Comparison of ENCODE assay signal across 1 cellular context in the genomic region with DNA sequence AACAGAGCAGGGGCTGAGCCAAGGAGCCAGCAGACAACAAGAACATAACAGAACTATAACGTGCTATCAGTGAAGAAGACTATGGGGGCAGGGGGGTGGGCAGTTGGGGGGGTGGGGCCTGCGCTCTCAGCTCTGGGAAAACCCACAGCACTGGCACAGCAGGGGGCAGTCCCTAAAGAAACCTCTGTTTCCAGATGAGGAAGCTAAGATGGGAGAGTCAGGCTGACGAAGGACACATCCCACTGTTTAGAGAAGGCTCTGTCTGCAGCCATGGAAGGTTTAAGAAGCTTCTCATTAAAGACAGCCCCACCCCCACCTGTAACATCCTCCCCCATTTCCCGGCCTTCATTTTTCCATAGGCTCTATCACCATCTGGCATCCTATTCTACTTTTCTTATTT.
A peak's percentile ranks its signal among the peaks of the same experiment; 100 is the strongest.
TF ChIP-seq lines count a peak whose summit lies in the region.

No MANE protein-coding gene starts in this region.

TF ChIP-seq in K562, 482 proteins besides CTCF, POLR2A, EP300 and RAD21 (continued from another document):
- TF ChIP-seq, protein P1, sequence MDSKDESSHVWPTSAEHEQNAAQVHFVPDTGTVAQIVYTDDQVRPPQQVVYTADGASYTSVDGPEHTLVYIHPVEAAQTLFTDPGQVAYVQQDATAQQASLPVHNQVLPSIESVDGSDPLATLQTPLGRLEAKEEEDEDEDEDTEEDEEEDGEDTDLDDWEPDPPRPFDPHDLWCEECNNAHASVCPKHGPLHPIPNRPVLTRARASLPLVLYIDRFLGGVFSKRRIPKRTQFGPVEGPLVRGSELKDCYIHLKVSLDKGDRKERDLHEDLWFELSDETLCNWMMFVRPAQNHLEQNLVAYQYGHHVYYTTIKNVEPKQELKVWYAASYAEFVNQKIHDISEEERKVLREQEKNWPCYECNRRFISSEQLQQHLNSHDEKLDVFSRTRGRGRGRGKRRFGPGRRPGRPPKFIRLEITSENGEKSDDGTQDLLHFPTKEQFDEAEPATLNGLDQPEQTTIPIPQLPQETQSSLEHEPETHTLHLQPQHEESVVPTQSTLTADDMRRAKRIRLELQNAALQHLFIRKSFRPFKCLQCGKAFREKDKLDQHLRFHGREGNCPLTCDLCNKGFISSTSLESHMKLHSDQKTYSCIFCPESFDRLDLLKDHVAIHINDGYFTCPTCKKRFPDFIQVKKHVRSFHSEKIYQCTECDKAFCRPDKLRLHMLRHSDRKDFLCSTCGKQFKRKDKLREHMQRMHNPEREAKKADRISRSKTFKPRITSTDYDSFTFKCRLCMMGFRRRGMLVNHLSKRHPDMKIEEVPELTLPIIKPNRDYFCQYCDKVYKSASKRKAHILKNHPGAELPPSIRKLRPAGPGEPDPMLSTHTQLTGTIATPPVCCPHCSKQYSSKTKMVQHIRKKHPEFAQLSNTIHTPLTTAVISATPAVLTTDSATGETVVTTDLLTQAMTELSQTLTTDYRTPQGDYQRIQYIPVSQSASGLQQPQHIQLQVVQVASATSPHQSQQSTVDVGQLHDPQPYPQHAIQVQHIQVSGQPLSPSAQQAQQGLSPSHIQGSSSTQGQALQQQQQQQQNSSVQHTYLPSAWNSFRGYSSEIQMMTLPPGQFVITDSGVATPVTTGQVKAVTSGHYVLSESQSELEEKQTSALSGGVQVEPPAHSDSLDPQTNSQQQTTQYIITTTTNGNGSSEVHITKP (IDR thresholded peaks at IDR 0.05; ENCODE audit: partially characterized antibody) = peak; percentile 85
